Comparison of ENCODE assay signal across 12 cellular contexts in genomic region chrX:49237060-49237459, GRCh38. TPM values are rescaled to one million over a fixed set of nuclear protein-coding genes. Genes with fewer than 3 reads are reported as not detected.
DNase-seq lines count a peak whose midpoint lies in the region; ATAC-seq and TF ChIP-seq lines count a peak whose summit lies in the region.
"Had no signal": no experiment of that assay in that cellular context is flagged by ENCODE, and none has a peak within 500 bp of the region (broad histone marks: within the 10 kb centered on the region; RNA-seq: fewer than 3 reads in every experiment).

No MANE protein-coding gene starts in this region.

- CTCF ChIA-PET in activated CD4-positive, alpha-beta memory T cell treated with anti-CD3 and anti-CD28 coated beads for 36 hours (lab: Charles Lee), result no interaction called here

- H3K4me1 Mint-ChIP-seq in activated CD4-positive, alpha-beta memory T cell treated with anti-CD3 and anti-CD28 coated beads for 36 hours (ENCODE audit: low read depth), result peaks cover 22% of the 10 kb centered on the region
- H3K4me1 Mint-ChIP-seq in natural killer cell treated with Interleukin-12 subunit alpha and Interleukin-12 subunit beta and Interleukin-15 and Interleukin-18, amount 100 ng/mL, for 72 hours (ENCODE audit: low read depth in 2 of 2), result peaks cover 15 to 18% of the 10 kb centered on the region in 2 donors

- peak overlapping the region; percentile 79; the same call in 1 of the 2 replicates for H3K4me2 ChIP-seq in DND-41 (ENCODE audit: insufficient read depth, low read length)
- no peak overlapping the region for H3K4me2 ChIP-seq in GM23248 (ENCODE audit: unreplicated experiment)

- ATAC-seq in DND-41 (ENCODE audit: insufficient read depth, low read depth), result no peak
- peak; percentile 53 for ATAC-seq in HG03432 (IDR thresholded peaks at IDR 0.05; ENCODE audit: unreplicated experiment)
- ATAC-seq in natural killer cell treated with Interleukin-12 subunit alpha and Interleukin-12 subunit beta and Interleukin-15 and Interleukin-18, amount 100 ng/mL, for 72 hours, result peak; percentile 48 to 58
- no peak for ATAC-seq in gastroesophageal sphincter
- no peak for ATAC-seq in HG03025 (IDR thresholded peaks at IDR 0.05; ENCODE audit: low FRiP score, unreplicated experiment)

- DNase-seq in DND-41 (no peak), T-helper 9 cell (no peak), GM23248 (no peak)
- no peak for DNase-seq in activated CD4-positive, alpha-beta memory T cell treated with anti-CD3 and anti-CD28 coated beads for 36 hours
- DNase-seq in natural killer cell treated with Interleukin-12 subunit alpha and Interleukin-12 subunit beta and Interleukin-15 and Interleukin-18, amount 100 ng/mL, for 72 hours (ENCODE audit: low spot score), result no peak
- DNase-seq: NCI-H2081 treated with DMSO at 0.1 percent for 48 hours, SJCRH30 had no signal

- no peak overlapping the region for H2AFZ ChIP-seq in DND-41 (ENCODE audit: low read depth, low read length)
- H2AFZ ChIP-seq in GM23248, result no peak overlapping the region

- H3K36me3 Mint-ChIP-seq in activated CD4-positive, alpha-beta memory T cell treated with anti-CD3 and anti-CD28 coated beads for 36 hours, result peaks cover 8% of the 10 kb centered on the region
- H3K36me3 Mint-ChIP-seq in natural killer cell treated with Interleukin-12 subunit alpha and Interleukin-12 subunit beta and Interleukin-15 and Interleukin-18, amount 100 ng/mL, for 72 hours, result no peaks in the 10 kb centered on the region

- 94% methylated on average over 2 of the region's 9 CpGs; no CpG with 5 or more reads in 1 of the 2 donors for WGBS in gastroesophageal sphincter (ENCODE audit: low coverage in 1 of 2), 2 donors
- WGBS in GM23248 (ENCODE audit: low coverage in 1 of 2, low lambda C conversion rate in 2 of 2, missing lambda C conversion rate in 2 of 2), 2 experiments, result 92 to 95% methylated on average over 6 to 9 of the region's 9 CpGs

- POLR2A ChIA-PET in activated CD4-positive, alpha-beta memory T cell treated with anti-CD3 and anti-CD28 coated beads for 36 hours (lab: Charles Lee), result no interaction called here

- H3K9ac ChIP-seq in DND-41 (ENCODE audit: low read depth, low read length) (peak overlapping the region; percentile 74; the same call in 1 of the 2 replicates), GM23248 (no peak overlapping the region)

- H3K79me2 ChIP-seq in DND-41 (ENCODE audit: insufficient read depth, low read length) (peaks cover 12% of the 10 kb centered on the region), GM23248 (ENCODE audit: insufficient read depth) (0 out of 2 replicates have a peak, but pooled peaks cover 5% of the 10 kb centered on the region)

- no peaks in the 10 kb centered on the region for H3K9me3 ChIP-seq in DND-41 (ENCODE audit: insufficient read depth, low read length, severe bottlenecking)
- H3K9me3 ChIP-seq in gastroesophageal sphincter, result no peaks in the 10 kb centered on the region
- H3K9me3 ChIP-seq in GM23248 (ENCODE audit: low read depth), result no peaks in the 10 kb centered on the region
- H3K9me3 ChIP-seq: SJCRH30 had no signal

- no peaks in the 10 kb centered on the region for H3K36me3 ChIP-seq in DND-41 (ENCODE audit: insufficient read depth, low read length)
- H3K36me3 ChIP-seq in gastroesophageal sphincter, result peaks cover 0 to 6% of the 10 kb centered on the region in 2 donors
- no peaks in the 10 kb centered on the region for H3K36me3 ChIP-seq in GM23248 (ENCODE audit: low read depth)
- H3K36me3 ChIP-seq: SJCRH30 had no signal

- no peak overlapping the region for H3K27ac ChIP-seq in DND-41 (ENCODE audit: low read length)
- H3K27ac ChIP-seq in gastroesophageal sphincter, result no peak overlapping the region
- no peak overlapping the region for H3K27ac ChIP-seq in GM23248
- H3K27ac ChIP-seq: SJCRH30 had no signal

- H3K27me3 ChIP-seq in DND-41 (ENCODE audit: insufficient read depth, low read length, poor library complexity) (no peaks in the 10 kb centered on the region), gastroesophageal sphincter (peaks cover 5% of the 10 kb centered on the region), GM23248 (replicated peaks; ENCODE audit: insufficient read depth) (no peaks in the 10 kb centered on the region)
- H3K27me3 ChIP-seq: SJCRH30 had no signal

- no peaks in the 10 kb centered on the region for H3K9me2 ChIP-seq in GM23248 (ENCODE audit: insufficient read depth)

- H3K4me3 ChIP-seq in DND-41 (ENCODE audit: low read depth in 1 of 2, low read length in 2 of 2), result no peak overlapping the region; a peak in 1 of 4 replicates
- no peak overlapping the region for H3K4me3 ChIP-seq in gastroesophageal sphincter
- H3K4me3 ChIP-seq in GM23248, result no peak overlapping the region
- H3K4me3 ChIP-seq: lung, SJCRH30 had no signal

- peaks cover 20% of the 10 kb centered on the region for H3K4me1 ChIP-seq in DND-41 (ENCODE audit: insufficient read depth, low read length)
- peaks cover 0 to 21% (median 0%) of the 10 kb centered on the region in 3 donors for H3K4me1 ChIP-seq in gastroesophageal sphincter
- H3K4me1 ChIP-seq in GM23248 (ENCODE audit: insufficient read depth), result no peaks in the 10 kb centered on the region
- H3K4me1 ChIP-seq: SJCRH30 had no signal

- H4K20me1 ChIP-seq in DND-41 (ENCODE audit: insufficient read depth, low read length) (no peaks in the 10 kb centered on the region), GM23248 (ENCODE audit: insufficient read depth) (no peaks in the 10 kb centered on the region)

- no peak for TF ChIP-seq CTCF in DND-41 (IDR thresholded peaks at IDR 0.05; ENCODE audit: borderline replicate concordance, extremely low read depth, low read length, poor library complexity, severe bottlenecking)
- no peak for TF ChIP-seq CTCF in gastroesophageal sphincter (IDR thresholded peaks at IDR 0.05)

- TF ChIP-seq POLR2A in gastroesophageal sphincter (IDR thresholded peaks at IDR 0.05), result no peak

- no peaks in the 10 kb centered on the region for H3F3A ChIP-seq in GM23248 (ENCODE audit: insufficient read depth)

- H3K4me3 Mint-ChIP-seq in activated CD4-positive, alpha-beta memory T cell treated with anti-CD3 and anti-CD28 coated beads for 36 hours, result peak overlapping the region; percentile 48
- H3K4me3 Mint-ChIP-seq in natural killer cell treated with Interleukin-12 subunit alpha and Interleukin-12 subunit beta and Interleukin-15 and Interleukin-18, amount 100 ng/mL, for 72 hours, result peak overlapping the region; percentile 92

- in situ Hi-C loops in GM23248 (cut with MboI), result no loop called here

- peak overlapping the region; percentile 49 for H3K27ac Mint-ChIP-seq in activated CD4-positive, alpha-beta memory T cell treated with anti-CD3 and anti-CD28 coated beads for 36 hours
- H3K27ac Mint-ChIP-seq in natural killer cell treated with Interleukin-12 subunit alpha and Interleukin-12 subunit beta and Interleukin-15 and Interleukin-18, amount 100 ng/mL, for 72 hours, result peak overlapping the region; percentile 92 to 97

- intact Hi-C loops in activated CD4-positive, alpha-beta memory T cell treated with anti-CD3 and anti-CD28 coated beads for 36 hours (cut with micrococcal nuclease), result no loop called here

- H3K9me3 Mint-ChIP-seq in activated CD4-positive, alpha-beta memory T cell treated with anti-CD3 and anti-CD28 coated beads for 36 hours, result no peaks in the 10 kb centered on the region
- no peaks in the 10 kb centered on the region for H3K9me3 Mint-ChIP-seq in natural killer cell treated with Interleukin-12 subunit alpha and Interleukin-12 subunit beta and Interleukin-15 and Interleukin-18, amount 100 ng/mL, for 72 hours

- no peaks in the 10 kb centered on the region for H3K27me3 Mint-ChIP-seq in activated CD4-positive, alpha-beta memory T cell treated with anti-CD3 and anti-CD28 coated beads for 36 hours
- peaks cover 0 to 3% of the 10 kb centered on the region in 2 donors for H3K27me3 Mint-ChIP-seq in natural killer cell treated with Interleukin-12 subunit alpha and Interleukin-12 subunit beta and Interleukin-15 and Interleukin-18, amount 100 ng/mL, for 72 hours

- no peak for TF ChIP-seq EP300 in gastroesophageal sphincter (IDR thresholded peaks at IDR 0.05)

RNA-seq across cellular contexts. Expression of gene CCDC22, which starts 1.8 kb away (rescaled TPM):
- total RNA-seq in activated CD4-positive, alpha-beta memory T cell treated with anti-CD3 and anti-CD28 coated beads for 36 hours, result 10 to 100 TPM; 21.0 to 21.1 TPM
- 10 to 100 TPM; 25.6 to 25.7 TPM for total RNA-seq in natural killer cell treated with Interleukin-12 subunit alpha and Interleukin-12 subunit beta and Interleukin-15 and Interleukin-18, amount 100 ng/mL, for 72 hours
- total RNA-seq in gastroesophageal sphincter, result 10 to 100 TPM; 10.7 to 17.9 (median 14.1) TPM
- 8.6 and 10.7 TPM in 2 replicates for total RNA-seq in GM23248 (2014; rRNA removed; shearing (Covaris generic))
- 11.8 and 12.7 TPM in 2 replicates for polyA plus RNA-seq in GM23248 (2016; fragmentation: Nextera tagmentation; extraction: Ambion mirVana)

RNA-seq across cellular contexts. Expression of gene CACNA1F, which starts 3.9 kb away (rescaled TPM):
- total RNA-seq in activated CD4-positive, alpha-beta memory T cell treated with anti-CD3 and anti-CD28 coated beads for 36 hours, result under 1 TPM; 0.51 to 0.74 TPM
- under 1 TPM in 1 of 2 donors, not detected in 1; 0.14 TPM for total RNA-seq in natural killer cell treated with Interleukin-12 subunit alpha and Interleukin-12 subunit beta and Interleukin-15 and Interleukin-18, amount 100 ng/mL, for 72 hours
- 1 to 10 TPM in 1 of 4 donors, not detected in 3; 1.7 TPM for total RNA-seq in gastroesophageal sphincter
- total RNA-seq in GM23248 (2014; rRNA removed; shearing (Covaris generic)), result not detected in 2 replicates
- polyA plus RNA-seq in GM23248 (2016; fragmentation: Nextera tagmentation; extraction: Ambion mirVana), result not detected in 2 replicates
- total RNA-seq: SJCRH30 had no signal

RNA-seq across cellular contexts. Expression of gene FOXP3, which starts 27.4 kb away (rescaled TPM):
- total RNA-seq in activated CD4-positive, alpha-beta memory T cell treated with anti-CD3 and anti-CD28 coated beads for 36 hours, result 10 to 100 TPM; 23.1 to 23.8 TPM
- under 1 TPM; 0.55 to 0.78 TPM for total RNA-seq in natural killer cell treated with Interleukin-12 subunit alpha and Interleukin-12 subunit beta and Interleukin-15 and Interleukin-18, amount 100 ng/mL, for 72 hours
- total RNA-seq in gastroesophageal sphincter, result under 1 TPM in 1 of 4 donors, not detected in 3; 0.22 TPM
- not detected in 2 replicates for total RNA-seq in GM23248 (2014; rRNA removed; shearing (Covaris generic))
- polyA plus RNA-seq in GM23248 (2016; fragmentation: Nextera tagmentation; extraction: Ambion mirVana), result 0.08 and 0.20 TPM in 2 replicates
- total RNA-seq: frontal cortex, SJCRH30 had no signal

RNA-seq across cellular contexts. Expression of gene PPP1R3F, which starts 32.5 kb away (rescaled TPM):
- total RNA-seq in activated CD4-positive, alpha-beta memory T cell treated with anti-CD3 and anti-CD28 coated beads for 36 hours, result 1 to 10 TPM; 7.0 to 8.1 TPM
- 1 to 10 TPM; 3.4 to 3.8 TPM for total RNA-seq in natural killer cell treated with Interleukin-12 subunit alpha and Interleukin-12 subunit beta and Interleukin-15 and Interleukin-18, amount 100 ng/mL, for 72 hours
- total RNA-seq in gastroesophageal sphincter, result 10 to 100 TPM; 12.0 to 27.5 (median 17.0) TPM
- total RNA-seq in GM23248 (2014; rRNA removed; shearing (Covaris generic)), result 6.2 and 10.6 TPM in 2 replicates
- 4.4 and 5.7 TPM in 2 replicates for polyA plus RNA-seq in GM23248 (2016; fragmentation: Nextera tagmentation; extraction: Ambion mirVana)

RNA-seq across cellular contexts. Expression of gene SYP, which starts 37.1 kb away (rescaled TPM):
- 1 to 10 TPM; 5.3 to 5.4 TPM for total RNA-seq in activated CD4-positive, alpha-beta memory T cell treated with anti-CD3 and anti-CD28 coated beads for 36 hours
- total RNA-seq in natural killer cell treated with Interleukin-12 subunit alpha and Interleukin-12 subunit beta and Interleukin-15 and Interleukin-18, amount 100 ng/mL, for 72 hours, result 1 to 10 TPM in 1 of 2 donors, under 1 TPM in 1; 0.84 to 1.7 TPM
- total RNA-seq in gastroesophageal sphincter, result 10 to 100 TPM in 1 of 4 donors, 1 to 10 TPM in 3; 2.9 to 10.5 (median 5.4) TPM
- 0.54 TPM in 1 of 2 replicates, not detected in the other for total RNA-seq in GM23248 (2014; rRNA removed; shearing (Covaris generic))
- 0.23 TPM in 1 of 2 replicates, not detected in the other for polyA plus RNA-seq in GM23248 (2016; fragmentation: Nextera tagmentation; extraction: Ambion mirVana)

Comparison
In these comparisons a context has a peak if more than half of its experiments do, and no peak if none do; other contexts are left out.
1. ATAC-seq: peak in HG03432 (single experiment) and natural killer cell treated with Interleukin-12 subunit alpha and Interleukin-12 subunit beta and Interleukin-15 and Interleukin-18, amount 100 ng/mL, for 72 hours (2 of 2); none in DND-41 (single experiment), gastroesophageal sphincter (single experiment) and HG03025 (single experiment).
2. RNA of gene FOXP3, which starts 27.4 kb away (total RNA-seq): 23.1 to 23.8 TPM in activated CD4-positive, alpha-beta memory T cell treated with anti-CD3 and anti-CD28 coated beads for 36 hours; 0.55 to 0.78 TPM in natural killer cell treated with Interleukin-12 subunit alpha and Interleukin-12 subunit beta and Interleukin-15 and Interleukin-18, amount 100 ng/mL, for 72 hours, 0.22 TPM in gastroesophageal sphincter and not detected in GM23248; every median in the first group is over 10 times any median in the second.